ENCODE assay signal across 8 cellular contexts in genomic region chr6:36611679-36612078, GRCh38. TPM values are rescaled to one million over a fixed set of nuclear protein-coding genes. Genes with fewer than 3 reads are reported as not detected.
DNase-seq lines count a peak whose midpoint lies in the region; ATAC-seq, FAIRE-seq and TF ChIP-seq lines count a peak whose summit lies in the region.
"Not testable (repeated sequence)": the region's sequence is repeated elsewhere in the genome, so short reads cannot be mapped to it uniquely, and the experiment has no call there.

No MANE protein-coding gene starts in this region.

- H2AFZ ChIP-seq in MM.1S (ENCODE audit: low read length); K562 (ENCODE audit: low read depth, low read length): not testable (repeated sequence)

- not testable (repeated sequence) for H3K4me2 ChIP-seq in MM.1S (ENCODE audit: low read depth, low read length); K562 (ENCODE audit: insufficient read depth, low read length)

- not testable (repeated sequence) for H3K9me1 ChIP-seq in K562 (ENCODE audit: control insufficient read depth, insufficient read depth, low read length)

- peaks cover 15% of the 10 kb centered on the region for H3K4me1 ChIP-seq in MM.1S (ENCODE audit: low read length)
- not testable (repeated sequence) for H3K4me1 ChIP-seq in K562 (replicated peaks in 1 of 2; ENCODE audit: control insufficient read depth in 2 of 2, insufficient read depth in 2 of 2, low read length in 2 of 2)
- peaks cover 6 to 17% of the 10 kb centered on the region in 2 experiments for H3K4me1 ChIP-seq in neutrophil (ENCODE audit: control insufficient read depth in 1 of 2, insufficient read depth in 1 of 2, low read depth in 1 of 2, low read length in 1 of 2)
- H3K4me1 ChIP-seq in subcutaneous abdominal adipose tissue (ENCODE audit: control insufficient read depth in 5 of 5, insufficient read depth in 5 of 5, low read length in 5 of 5): peaks cover 0 to 20% (median 12%) of the 10 kb centered on the region in 5 donors

- H3K4me1 Mint-ChIP-seq in CD4-positive, alpha-beta T cell (ENCODE audit: low read depth): peaks cover 50% of the 10 kb centered on the region
- peaks cover 33% of the 10 kb centered on the region for H3K4me1 Mint-ChIP-seq in activated CD4-positive, alpha-beta T cell treated with anti-CD3 and anti-CD28 coated beads, Interleukin-2, amount 10 ng/mL, durations not matched to agents 7 days and 5 days

- H3F3A ChIP-seq in MM.1S (ENCODE audit: insufficient read depth, low read length): peaks cover 59% of the 10 kb centered on the region

- intact Hi-C loops in CD4-positive, alpha-beta T cell (cut with DNase I, micrococcal nuclease): loop anchor here in 1 of 2 experiments (5.0 to 10.0 kb wide), 2 partner anchors 241 to 583 kb away; no protein-coding TSS in a partner anchor
- intact Hi-C loops in K562 (cut with micrococcal nuclease): loop anchor here (10.0 kb wide), 1 partner anchor 393 kb away; the partner anchor contains the start of gene FGD2

- in situ Hi-C loops in K562 (cut with MboI): loop anchor here (10.0 kb wide), 1 partner anchor 113 kb away; no protein-coding TSS in a partner anchor

- ATAC-seq in CD4-positive, alpha-beta T cell (ENCODE audit: poor library complexity); K562: not testable (repeated sequence)

- H3K79me2 ChIP-seq in MM.1S (ENCODE audit: low read length): peaks cover 14% of the 10 kb centered on the region; the same call in 1 of the 2 replicates
- not testable (repeated sequence) for H3K79me2 ChIP-seq in K562 (ENCODE audit: control insufficient read depth, insufficient read depth, low read length)

- not testable (repeated sequence) for H3K27ac ChIP-seq in CD4-positive, alpha-beta T cell (ENCODE audit: low read depth, low read length); K562 (ENCODE audit: extremely low read depth, low read depth, low read length)
- H3K27ac ChIP-seq in MM.1S (ENCODE audit: low read length): peak overlapping the region; percentile 49; the same call in 1 of the 2 replicates
- peak overlapping the region; percentile 47 for H3K27ac ChIP-seq in neutrophil
- H3K27ac ChIP-seq in subcutaneous abdominal adipose tissue (ENCODE audit: low read depth, low read length): peak overlapping the region; percentile 1

- not testable (repeated sequence) for TF ChIP-seq EP300 in K562 (IDR thresholded peaks at IDR 0.05; ENCODE audit: low read length)

- not testable (repeated sequence) for H3K9me2 ChIP-seq in MM.1S (replicated peaks; ENCODE audit: insufficient read depth, low read length)

- FAIRE-seq in K562 (lab: Jason Lieb, UNC): not testable (repeated sequence)

- not testable (repeated sequence) for BruUV-seq in K562 (replicated peaks; lab: Mats Ljungman, UMichigan)

- TF ChIP-seq RAD21 in K562 (CRISPR knock-in tag; conservative IDR thresholded peaks at IDR 0.05 in 1 of 2, IDR thresholded peaks at IDR 0.05 in 1 of 2): not testable (repeated sequence)

- WGBS in K562 (ENCODE audit: insufficient coverage, low coverage, missing lambda C conversion rate): 85% methylated on average over 3 of the region's 3 CpGs

- not testable (repeated sequence) for H3K36me3 ChIP-seq in MM.1S (replicated peaks; ENCODE audit: insufficient read depth, low read length)
- H3K36me3 ChIP-seq in K562 (ENCODE audit: control insufficient read depth, insufficient read depth, low read length) (peaks cover 56% of the 10 kb centered on the region), neutrophil (peaks cover 57% of the 10 kb centered on the region), subcutaneous abdominal adipose tissue (ENCODE audit: control insufficient read depth in 5 of 5, insufficient read depth in 5 of 5, low read length in 5 of 5) (peaks cover 9 to 63% (median 42%) of the 10 kb centered on the region in 5 donors)

- peaks cover 74% of the 10 kb centered on the region for H3K36me3 Mint-ChIP-seq in CD4-positive, alpha-beta T cell (ENCODE audit: low read depth)
- H3K36me3 Mint-ChIP-seq in activated CD4-positive, alpha-beta T cell treated with anti-CD3 and anti-CD28 coated beads, Interleukin-2, amount 10 ng/mL, durations not matched to agents 7 days and 5 days (ENCODE audit: low read depth): peaks cover 59% of the 10 kb centered on the region

- H3K4me3 ChIP-seq in MM.1S (ENCODE audit: low read length); K562; neutrophil (ENCODE audit: low read depth in 1 of 2, low read length in 1 of 2); subcutaneous abdominal adipose tissue (ENCODE audit: low read depth in 1 of 5, low read length in 5 of 5): not testable (repeated sequence)

- H3K9me3 Mint-ChIP-seq in CD4-positive, alpha-beta T cell; activated CD4-positive, alpha-beta T cell treated with anti-CD3 and anti-CD28 coated beads, Interleukin-2, amount 10 ng/mL, durations not matched to agents 7 days and 5 days: not testable (repeated sequence)

- TF ChIP-seq POLR2A in K562 (conservative IDR thresholded peaks at IDR 0.05): peak; percentile 37; the same call in 1 of the 2 replicates

- POLR2A ChIA-PET in CD4-positive, alpha-beta T cell (lab: Charles Lee): interaction anchor here (1.1 to 1.6 kb wide), 2 partner anchors 11 to 18 kb away, joined by 3 to 6 read pairs; partner anchors contain the start of gene SRSF3
- POLR2A ChIA-PET in activated CD4-positive, alpha-beta T cell treated with anti-CD3 and anti-CD28 coated beads, Interleukin-2, amount 10 ng/mL, durations not matched to agents 7 days and 5 days (lab: Charles Lee): interaction anchor here (0.6 kb wide), 2 partner anchors 153 to 174 kb away, joined by 3 read pairs; no protein-coding TSS in a partner anchor
- POLR2A ChIA-PET in K562 (lab: Yijun Ruan, JAX): interaction anchor here (0.5 to 8.7 kb wide), 8 partner anchors 14 to 156 kb away, joined by 3 to 239 read pairs (median 3); partner anchors contain the start of gene SRSF3

- not testable (repeated sequence) for H3K9ac ChIP-seq in MM.1S (ENCODE audit: low read length); K562 (ENCODE audit: insufficient read depth in 1 of 2, low read depth in 2 of 2, low read length in 2 of 2); subcutaneous abdominal adipose tissue (ENCODE audit: low read length in 5 of 5)

- CTCF ChIA-PET in CD4-positive, alpha-beta T cell (lab: Charles Lee): interaction anchor here (1.2 kb wide), 1 partner anchor 147 kb away, joined by 3 read pairs; no protein-coding TSS in a partner anchor
- CTCF ChIA-PET in activated CD4-positive, alpha-beta T cell treated with anti-CD3 and anti-CD28 coated beads, Interleukin-2, amount 10 ng/mL, durations not matched to agents 7 days and 5 days (lab: Charles Lee): interaction anchor here (1.3 to 6.0 kb wide), 3 partner anchors 13 to 148 kb away, joined by 3 to 25 read pairs (median 7); no protein-coding TSS in a partner anchor
- CTCF ChIA-PET in K562 (lab: Yijun Ruan, JAX; ENCODE audit: low intra/inter-chr PET ratio): not testable (repeated sequence)

- not testable (repeated sequence) for H3K27me3 Mint-ChIP-seq in CD4-positive, alpha-beta T cell; activated CD4-positive, alpha-beta T cell treated with anti-CD3 and anti-CD28 coated beads, Interleukin-2, amount 10 ng/mL, durations not matched to agents 7 days and 5 days

- not testable (repeated sequence) for TF ChIP-seq CTCF in CD4-positive, alpha-beta T cell (IDR thresholded peaks at IDR 0.05); MM.1S (IDR thresholded peaks at IDR 0.05; ENCODE audit: low read length); K562 (IDR thresholded peaks at IDR 0.05 in 2 of 3, conservative IDR thresholded peaks at IDR 0.05 in 1 of 3; ENCODE audit: insufficient read depth in 2 of 3, low read depth in 1 of 3, low read length in 3 of 3); neutrophil (IDR thresholded peaks at IDR 0.05)

- peak overlapping the region; percentile 65 for H3K27ac Mint-ChIP-seq in CD4-positive, alpha-beta T cell
- H3K27ac Mint-ChIP-seq in activated CD4-positive, alpha-beta T cell treated with anti-CD3 and anti-CD28 coated beads, Interleukin-2, amount 10 ng/mL, durations not matched to agents 7 days and 5 days: peak overlapping the region; percentile 66

- H3K27me3 ChIP-seq in CD4-positive, alpha-beta T cell (ENCODE audit: control insufficient read depth, insufficient read depth, low read length); MM.1S (replicated peaks; ENCODE audit: insufficient read depth, low read length); K562 (ENCODE audit: control insufficient read depth in 2 of 2, insufficient read depth in 2 of 2, low read length in 2 of 2); neutrophil; subcutaneous abdominal adipose tissue (ENCODE audit: control insufficient read depth in 5 of 5, insufficient read depth in 4 of 5, low read length in 5 of 5): not testable (repeated sequence)

- H4K20me1 ChIP-seq in MM.1S (ENCODE audit: insufficient read depth, low read length): not testable (repeated sequence)
- H4K20me1 ChIP-seq in K562 (replicated peaks; ENCODE audit: control insufficient read depth, insufficient read depth, low read length): peaks cover 21% of the 10 kb centered on the region; the same call in 1 of the 2 replicates

- DNase-seq in CD4-positive, alpha-beta T cell; MM.1S; activated CD4-positive, alpha-beta T cell treated with anti-CD3 and anti-CD28 coated beads, Interleukin-2, amount 10 ng/mL, durations not matched to agents 7 days and 5 days; K562 (ENCODE audit: extremely low read depth in 1 of 4, low spot score in 3 of 4): not testable (repeated sequence)
- peak; percentile 34 for DNase-seq in activated effector memory CD4-positive, alpha-beta T cell treated with anti-CD3 and anti-CD28 coated beads, Interleukin-2, amount 50 U/mL, for 16 hours
- DNase-seq in mesenteric fat pad (ENCODE audit: low spot score): peak; percentile 26

- H3K9me3 ChIP-seq in CD4-positive, alpha-beta T cell (ENCODE audit: control insufficient read depth, low read length); MM.1S (replicated peaks; ENCODE audit: insufficient read depth, low read length); K562 (replicated peaks; ENCODE audit: control insufficient read depth, insufficient read depth, low read depth, low read length); neutrophil; subcutaneous abdominal adipose tissue (ENCODE audit: control insufficient read depth in 5 of 5, low read length in 5 of 5): not testable (repeated sequence)

- not testable (repeated sequence) for H3K4me3 Mint-ChIP-seq in CD4-positive, alpha-beta T cell; activated CD4-positive, alpha-beta T cell treated with anti-CD3 and anti-CD28 coated beads, Interleukin-2, amount 10 ng/mL, durations not matched to agents 7 days and 5 days

RNA-seq across cellular contexts. Expression of gene SRSF3, which starts 17.5 kb away (rescaled TPM):
- total RNA-seq in CD4-positive, alpha-beta T cell: 100 to 1,000 TPM; 550 to 556 TPM
- total RNA-seq in activated CD4-positive, alpha-beta T cell treated with anti-CD3 and anti-CD28 coated beads, Interleukin-2, amount 10 ng/mL, durations not matched to agents 7 days and 5 days: 100 to 1,000 TPM; 394 to 441 TPM
- total RNA-seq in K562 (2011; cell fraction: chromatin; rRNA removed; ENCODE audit: low replicate concordance): 228 and 415 TPM in 2 replicates
- 155 and 159 TPM in 2 replicates for total RNA-seq in K562 (2011; cell fraction: nucleolus; rRNA removed)
- 295 and 337 TPM in 2 replicates for total RNA-seq in K562 (2011; cell fraction: nucleoplasm; rRNA removed)
- total RNA-seq in K562 (2014; rRNA removed): 251 and 341 TPM in 2 replicates
- 537 and 645 TPM in 2 replicates for total RNA-seq in K562 (2014; rRNA removed; fragmentation: Illumina TruSeq; extraction: Trizol)
- 344 and 365 TPM in 2 replicates for total RNA-seq in K562 (2015; rRNA removed; fragmentation: Illumina TruSeq; extraction: Trizol)
- 477 and 495 TPM in 2 replicates for total RNA-seq in K562 (2021)
- 333 and 518 TPM in 2 replicates for polyA plus RNA-seq in K562 (2011; rRNA removed)
- 407 and 505 TPM in 2 replicates for polyA plus RNA-seq in K562 (2011; cell fraction: cytosol; rRNA removed)
- polyA plus RNA-seq in K562 (2011; cell fraction: nucleus; rRNA removed): 332 and 369 TPM in 2 replicates
- polyA plus RNA-seq in K562 (2012): 333 and 367 TPM in 2 replicates
- polyA plus RNA-seq in K562 (2014; fragmentation: Illumina TruSeq; extraction: Trizol): 337 and 448 TPM in 2 replicates
- polyA plus RNA-seq in K562 (2014; fragmentation: Nextera tagmentation; extraction: Ambion mirVana): 1,000 to 10,000 TPM in 1 of 2 experiments, 100 to 1,000 TPM in 1; 955 to 1,200 TPM
- polyA plus RNA-seq in K562 (2014; rRNA removed): 534 and 652 TPM in 2 replicates
- polyA minus RNA-seq in K562 (2011; rRNA and poly(A)+ RNA removed): 453 and 564 TPM in 2 replicates
- polyA minus RNA-seq in K562 (2011; cell fraction: cytosol; rRNA and poly(A)+ RNA removed): 130 and 151 TPM in 2 replicates
- 191 and 286 TPM in 2 replicates for polyA minus RNA-seq in K562 (2011; cell fraction: nucleus; rRNA and poly(A)+ RNA removed)
- total RNA-seq in mesenteric fat pad: 214 TPM
